ENCODE assay signal across 2 cellular contexts in the genomic region with DNA sequence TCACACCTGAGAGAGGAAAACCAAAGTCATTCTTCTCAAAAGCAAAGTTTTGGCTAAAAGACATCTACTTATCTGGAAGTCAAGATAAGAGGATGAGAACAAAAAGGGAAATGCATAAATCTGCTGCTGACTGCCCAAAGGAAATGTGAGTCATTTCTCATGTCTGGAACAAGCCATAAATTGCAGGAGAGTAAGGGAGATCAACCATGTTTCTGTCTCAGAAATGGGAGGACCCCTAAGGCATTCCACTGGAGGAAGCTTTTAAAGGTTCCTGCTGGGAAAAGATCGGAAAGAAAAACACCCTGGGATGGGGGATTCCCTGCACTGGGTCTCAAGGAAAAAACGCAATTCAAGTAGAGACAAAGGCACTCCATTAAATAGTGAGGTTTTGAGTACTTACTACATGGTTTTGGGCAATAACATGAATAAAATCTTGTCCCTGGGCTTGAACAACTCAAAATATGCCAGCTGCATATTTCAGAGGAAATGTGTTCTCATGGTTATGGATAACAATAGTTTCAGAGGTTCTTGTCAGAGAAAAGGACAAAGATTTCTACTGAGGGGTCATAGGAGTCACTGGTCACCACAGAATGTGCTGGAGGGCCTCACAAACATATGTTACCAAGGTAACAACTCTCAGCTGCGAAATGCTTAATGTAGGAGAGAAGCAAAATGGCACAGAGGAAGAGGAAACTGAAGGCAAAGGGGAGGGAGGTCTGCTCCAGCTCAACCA.
A peak's percentile ranks its signal among the peaks of the same experiment; 100 is the strongest.
TF ChIP-seq lines count a peak whose summit lies in the region.

No MANE protein-coding gene starts in this region.

TF ChIP-seq in IMR-90, 13 proteins besides CTCF, POLR2A, EP300 and RAD21:
- no peak for TF ChIP-seq SMC3 (IDR thresholded peaks at IDR 0.05; ENCODE audit: low read depth, low read length)
- TF ChIP-seq MXI1 (IDR thresholded peaks at IDR 0.05; ENCODE audit: borderline replicate concordance, low read depth, low read length): no peak
- no peak for TF ChIP-seq CHD1 (IDR thresholded peaks at IDR 0.05; ENCODE audit: low read depth, low read length)
- no peak for TF ChIP-seq MAZ (IDR thresholded peaks at IDR 0.05; ENCODE audit: borderline replicate concordance, low read depth, low read length)
- TF ChIP-seq RFX5 (IDR thresholded peaks at IDR 0.05; ENCODE audit: low read depth, low read length): no peak
- no peak for TF ChIP-seq MAFK (IDR thresholded peaks at IDR 0.05; ENCODE audit: low read depth, low read length)
- TF ChIP-seq CEBPB (IDR thresholded peaks at IDR 0.05; ENCODE audit: low read depth, low read length): no peak
- TF ChIP-seq NFE2L2 (IDR thresholded peaks at IDR 0.05; ENCODE audit: low read depth, low read length): no peak
- no peak for TF ChIP-seq FOS (IDR thresholded peaks at IDR 0.05; ENCODE audit: low read depth, low read length)
- TF ChIP-seq, protein P1, sequence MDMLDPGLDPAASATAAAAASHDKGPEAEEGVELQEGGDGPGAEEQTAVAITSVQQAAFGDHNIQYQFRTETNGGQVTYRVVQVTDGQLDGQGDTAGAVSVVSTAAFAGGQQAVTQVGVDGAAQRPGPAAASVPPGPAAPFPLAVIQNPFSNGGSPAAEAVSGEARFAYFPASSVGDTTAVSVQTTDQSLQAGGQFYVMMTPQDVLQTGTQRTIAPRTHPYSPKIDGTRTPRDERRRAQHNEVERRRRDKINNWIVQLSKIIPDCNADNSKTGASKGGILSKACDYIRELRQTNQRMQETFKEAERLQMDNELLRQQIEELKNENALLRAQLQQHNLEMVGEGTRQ (IDR thresholded peaks at IDR 0.05; ENCODE audit: low read depth, low read length): no peak
- TF ChIP-seq RCOR1 (IDR thresholded peaks at IDR 0.05; ENCODE audit: insufficient replicate concordance, low read length): no peak
- TF ChIP-seq BHLHE40 (IDR thresholded peaks at IDR 0.05; ENCODE audit: low read depth, low read length): no peak
- TF ChIP-seq, protein P2, sequence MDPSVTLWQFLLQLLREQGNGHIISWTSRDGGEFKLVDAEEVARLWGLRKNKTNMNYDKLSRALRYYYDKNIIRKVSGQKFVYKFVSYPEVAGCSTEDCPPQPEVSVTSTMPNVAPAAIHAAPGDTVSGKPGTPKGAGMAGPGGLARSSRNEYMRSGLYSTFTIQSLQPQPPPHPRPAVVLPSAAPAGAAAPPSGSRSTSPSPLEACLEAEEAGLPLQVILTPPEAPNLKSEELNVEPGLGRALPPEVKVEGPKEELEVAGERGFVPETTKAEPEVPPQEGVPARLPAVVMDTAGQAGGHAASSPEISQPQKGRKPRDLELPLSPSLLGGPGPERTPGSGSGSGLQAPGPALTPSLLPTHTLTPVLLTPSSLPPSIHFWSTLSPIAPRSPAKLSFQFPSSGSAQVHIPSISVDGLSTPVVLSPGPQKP (IDR thresholded peaks at IDR 0.05; ENCODE audit: borderline replicate concordance, low read depth, low read length): no peak

TF ChIP-seq in GM12878, 131 proteins besides CTCF, POLR2A, EP300 and RAD21:
- TF ChIP-seq TARDBP (IDR thresholded peaks at IDR 0.05; ENCODE audit: borderline replicate concordance) (no peak), EED (IDR thresholded peaks at IDR 0.05; ENCODE audit: low read depth) (peak; percentile 40; the same call in 1 of the 2 replicates), SMARCA5 (IDR thresholded peaks at IDR 0.05) (no peak), POU2F2 (IDR thresholded peaks at IDR 0.05; ENCODE audit: borderline replicate concordance, low read depth, low read length) (no peak), SP1 (IDR thresholded peaks at IDR 0.05; ENCODE audit: low read depth, low read length) (no peak)
- TF ChIP-seq, protein P3, sequence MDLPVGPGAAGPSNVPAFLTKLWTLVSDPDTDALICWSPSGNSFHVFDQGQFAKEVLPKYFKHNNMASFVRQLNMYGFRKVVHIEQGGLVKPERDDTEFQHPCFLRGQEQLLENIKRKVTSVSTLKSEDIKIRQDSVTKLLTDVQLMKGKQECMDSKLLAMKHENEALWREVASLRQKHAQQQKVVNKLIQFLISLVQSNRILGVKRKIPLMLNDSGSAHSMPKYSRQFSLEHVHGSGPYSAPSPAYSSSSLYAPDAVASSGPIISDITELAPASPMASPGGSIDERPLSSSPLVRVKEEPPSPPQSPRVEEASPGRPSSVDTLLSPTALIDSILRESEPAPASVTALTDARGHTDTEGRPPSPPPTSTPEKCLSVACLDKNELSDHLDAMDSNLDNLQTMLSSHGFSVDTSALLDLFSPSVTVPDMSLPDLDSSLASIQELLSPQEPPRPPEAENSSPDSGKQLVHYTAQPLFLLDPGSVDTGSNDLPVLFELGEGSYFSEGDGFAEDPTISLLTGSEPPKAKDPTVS (IDR thresholded peaks at IDR 0.05; ENCODE audit: low read depth, low read length): no peak
